In genomic region chr1:32539584-32540571, GRCh38 we compare ENCODE assay signal across 8 cellular contexts. TPM values are rescaled to one million over a fixed set of nuclear protein-coding genes. Genes with fewer than 3 reads are reported as not detected.
DNase-seq lines count a peak whose midpoint lies in the region; ATAC-seq and TF ChIP-seq lines count a peak whose summit lies in the region.

No MANE protein-coding gene starts in this region.

- peak overlapping the region; percentile 100 for H3K4me3 ChIP-seq in Loucy (ENCODE audit: low read length, poor library complexity, severe bottlenecking)
- H3K4me3 ChIP-seq in mesodermal cell (ENCODE audit: extremely low read depth, insufficient read depth, low read length, poor library complexity, severe bottlenecking), result peak overlapping the region; percentile 58
- H3K4me3 ChIP-seq in tibial artery, result peak overlapping the region; percentile 60

- H3F3A ChIP-seq in Loucy (ENCODE audit: low read depth), result 0 out of 2 replicates have a peak, but pooled peaks cover 3% of the 10 kb centered on the region

- H4K20me1 ChIP-seq in Loucy (ENCODE audit: insufficient read depth, low read length, poor library complexity, severe bottlenecking), result no peaks in the 10 kb centered on the region

- TF ChIP-seq CTCF in Loucy (conservative IDR thresholded peaks at IDR 0.05; ENCODE audit: low read length) (no peak), activated B cell treated with CpG ODN at 0.5 μM for 24 hours (IDR thresholded peaks at IDR 0.05) (no peak), tibial artery (IDR thresholded peaks at IDR 0.05) (no peak)

- CTCF ChIA-PET in activated B cell treated with CpG ODN at 0.5 μM for 24 hours (lab: Charles Lee), result no interaction called here

- WGBS in mesodermal cell (ENCODE audit: insufficient coverage in 2 of 2), 2 experiments, result 4% methylated on average over 69 to 73 of the region's 102 CpGs

- peaks cover 49% of the 10 kb centered on the region for H3K79me2 ChIP-seq in Loucy (ENCODE audit: insufficient read depth, low read length)

- H3K9me3 Mint-ChIP-seq in activated B cell treated with CpG ODN at 0.5 μM for 24 hours, result no peaks in the 10 kb centered on the region

- H3K9me2 ChIP-seq in Loucy (replicated peaks; ENCODE audit: low read depth, low read length), result no peaks in the 10 kb centered on the region

- DNase-seq in NCI-H187 (lab: John Stamatoyannopoulos, UW) (peak; percentile 3 to 11), NCI-H187 treated with DMSO at 0.1 percent for 48 hours (lab: John Stamatoyannopoulos, UW) (no peak), activated B cell treated with CpG ODN at 0.5 μM for 24 hours (peak; percentile 19), erythroblast (lab: John Stamatoyannopoulos, UW) (peak; percentile 23 to 24), tibial artery (peak; percentile 24 to 54)
- DNase-seq in stimulated activated naive CD4-positive, alpha-beta T cell (lab: John Stamatoyannopoulos, UW), result no peak

- H3K36me3 Mint-ChIP-seq in activated B cell treated with CpG ODN at 0.5 μM for 24 hours (ENCODE audit: low read depth), result no peaks in the 10 kb centered on the region

- TF ChIP-seq POLR2A in erythroblast (IDR thresholded peaks at IDR 0.05; ENCODE audit: low read length), result no peak

- POLR2A ChIA-PET in activated B cell treated with CpG ODN at 0.5 μM for 24 hours (lab: Charles Lee), result no interaction called here

- intact Hi-C loops in activated B cell treated with CpG ODN at 0.5 μM for 24 hours (cut with micrococcal nuclease) (no loop called here), tibial artery (cut with DNase I; ENCODE audit: low total_unique reads) (no loop called here)

- peaks cover 47% of the 10 kb centered on the region for H3K27me3 Mint-ChIP-seq in activated B cell treated with CpG ODN at 0.5 μM for 24 hours

- H3K4me3 Mint-ChIP-seq in activated B cell treated with CpG ODN at 0.5 μM for 24 hours, result peak overlapping the region; percentile 79

- H3K4me1 ChIP-seq in Loucy (ENCODE audit: insufficient read depth, low read length, poor library complexity, severe bottlenecking) (peaks cover 53% of the 10 kb centered on the region), mesodermal cell (ENCODE audit: control insufficient read depth, insufficient read depth, low read length, poor library complexity, severe bottlenecking) (no peaks in the 10 kb centered on the region), tibial artery (peaks cover 0 to 14% (median 4%) of the 10 kb centered on the region in 4 donors)

- H3K27me3 ChIP-seq in Loucy (ENCODE audit: insufficient read depth, low read length, poor library complexity, severe bottlenecking) (no peaks in the 10 kb centered on the region), tibial artery (no peaks in the 10 kb centered on the region)

- no peaks in the 10 kb centered on the region for H3K36me3 ChIP-seq in Loucy (ENCODE audit: insufficient read depth, low read length)
- peaks cover 4% of the 10 kb centered on the region for H3K36me3 ChIP-seq in mesodermal cell (ENCODE audit: control insufficient read depth, insufficient read depth, low read length)
- no peaks in the 10 kb centered on the region for H3K36me3 ChIP-seq in tibial artery

- peaks cover 21% of the 10 kb centered on the region for H3K4me1 Mint-ChIP-seq in activated B cell treated with CpG ODN at 0.5 μM for 24 hours

- H3K4me2 ChIP-seq in Loucy (ENCODE audit: low read depth, low read length, poor library complexity, severe bottlenecking), result peak overlapping the region; percentile 96

- no peak overlapping the region for H3K27ac Mint-ChIP-seq in activated B cell treated with CpG ODN at 0.5 μM for 24 hours

- ATAC-seq in activated B cell treated with CpG ODN at 0.5 μM for 24 hours (ENCODE audit: low read depth), result peak; percentile 50

- no peaks in the 10 kb centered on the region for H3K9me3 ChIP-seq in Loucy (ENCODE audit: insufficient read depth, low read depth, low read length)
- H3K9me3 ChIP-seq in mesodermal cell (ENCODE audit: control insufficient read depth, low read length), result no peaks in the 10 kb centered on the region
- no peaks in the 10 kb centered on the region for H3K9me3 ChIP-seq in tibial artery

- H2AFZ ChIP-seq in Loucy (ENCODE audit: low read length), result peak overlapping the region; percentile 90

- H3K9ac ChIP-seq in Loucy (ENCODE audit: low read depth, low read length, poor library complexity, severe bottlenecking), result peak overlapping the region; percentile 90

- H3K27ac ChIP-seq in mesodermal cell (ENCODE audit: low read depth, low read length, severe bottlenecking), result peak overlapping the region; percentile 29
- peak overlapping the region; percentile 76 for H3K27ac ChIP-seq in tibial artery

RNA-seq across cellular contexts. Expression of gene ZBTB8A, which starts 0.7 kb away (rescaled TPM):
- total RNA-seq in activated B cell treated with CpG ODN at 0.5 μM for 24 hours, result 0.11 and 0.24 TPM in 2 replicates
- 11.8 TPM for polyA plus RNA-seq in mesodermal cell (2013, experiment 1 of 2)
- polyA plus RNA-seq in mesodermal cell (2013, experiment 2 of 2), result 10.8 TPM

Comparison
In these comparisons a context has a peak if more than half of its experiments do, and no peak if none do; other contexts are left out.
1. DNase-seq: peak in NCI-H187 (2 of 2), activated B cell treated with CpG ODN at 0.5 μM for 24 hours (single experiment), erythroblast (2 of 2) and tibial artery (2 of 2); none in NCI-H187 treated with DMSO at 0.1 percent for 48 hours (single experiment) and stimulated activated naive CD4-positive, alpha-beta T cell (0 of 6).
2. Peak in every context shown above with its lines, with median percentiles within 50 percentile points of each other: H3K4me3 ChIP-seq.